8 cellular contexts compared by ENCODE assay signal in genomic region chr3:113275876-113276580, GRCh38.
DNase-seq lines count a peak whose midpoint lies in the region; ATAC-seq and TF ChIP-seq lines count a peak whose summit lies in the region.

No MANE protein-coding gene starts in this region.

- H3K4me3 ChIP-seq in BE2C (ENCODE audit: low read depth, low read length) = no peak overlapping the region
- H3K4me3 ChIP-seq in Peyer's patch = peak overlapping the region in 1 of 4 donors; percentile 26
- H3K4me3 ChIP-seq in epithelial cell of proximal tubule (ENCODE audit: low read depth, low read length) = no peak overlapping the region
- peak overlapping the region in 1 of 2 donors; percentile 45 for H3K4me3 ChIP-seq in muscle layer of colon (ENCODE audit: low read depth in 1 of 2, low read length in 2 of 2)

- H3K4me1 ChIP-seq in BE2C (peaks cover 9% of the 10 kb centered on the region), Peyer's patch (peaks cover 0 to 10% (median 2%) of the 10 kb centered on the region in 4 donors), muscle layer of colon (ENCODE audit: insufficient read depth, low read length) (peaks cover 24% of the 10 kb centered on the region)

- no peak for TF ChIP-seq POLR2A in Peyer's patch (IDR thresholded peaks at IDR 0.05)

- H3K27ac ChIP-seq in Peyer's patch (peak overlapping the region; percentile 51 to 74 (median 57)), muscle layer of colon (ENCODE audit: low read depth, low read length) (peak overlapping the region; percentile 86)

- TF ChIP-seq CTCF in BE2C (IDR thresholded peaks at IDR 0.05; ENCODE audit: low read depth, low read length) (peak; percentile 9; the same call in 1 of the 2 replicates), Peyer's patch (IDR thresholded peaks at IDR 0.05) (peak in 1 of 6 experiments; percentile 2), epithelial cell of proximal tubule (conservative IDR thresholded peaks at IDR 0.05; ENCODE audit: low read depth, low read length) (peak; percentile 9)

- H3K9ac ChIP-seq in muscle layer of colon (ENCODE audit: low read length) = peak overlapping the region; percentile 63

- peak; percentile 43 for ATAC-seq in GM19328 (IDR thresholded peaks at IDR 0.05; ENCODE audit: unreplicated experiment)
- peak; percentile 59 for ATAC-seq in HG03378 (IDR thresholded peaks at IDR 0.05; ENCODE audit: unreplicated experiment)

- H3K36me3 ChIP-seq in BE2C (no peaks in the 10 kb centered on the region), Peyer's patch (peaks cover 0 to 14% (median 0%) of the 10 kb centered on the region in 3 donors), muscle layer of colon (ENCODE audit: insufficient read depth, low read length) (peaks cover 94% of the 10 kb centered on the region)

- DNase-seq in BE2C (no peak), Peyer's patch (peak in 1 of 3 donors; percentile 21), epithelial cell of proximal tubule (ENCODE audit: low read depth) (no peak), RKO (ENCODE audit: low spot score) (no peak), NCI-H1694 treated with DMSO at 0.1 percent for 48 hours (lab: John Stamatoyannopoulos, UW) (no peak)

- H3K27me3 ChIP-seq in BE2C (no peaks in the 10 kb centered on the region), Peyer's patch (no peaks in the 10 kb centered on the region), muscle layer of colon (ENCODE audit: control insufficient read depth in 1 of 2, insufficient read depth in 2 of 2, low read length in 2 of 2) (no peaks in the 10 kb centered on the region)

- H3K9me3 ChIP-seq in BE2C = no peaks in the 10 kb centered on the region
- H3K9me3 ChIP-seq in Peyer's patch = no peaks in the 10 kb centered on the region
- H3K9me3 ChIP-seq in muscle layer of colon (ENCODE audit: low read length) = no peaks in the 10 kb centered on the region
